ENCODE assay signal across 12 cellular contexts in the genomic region with DNA sequence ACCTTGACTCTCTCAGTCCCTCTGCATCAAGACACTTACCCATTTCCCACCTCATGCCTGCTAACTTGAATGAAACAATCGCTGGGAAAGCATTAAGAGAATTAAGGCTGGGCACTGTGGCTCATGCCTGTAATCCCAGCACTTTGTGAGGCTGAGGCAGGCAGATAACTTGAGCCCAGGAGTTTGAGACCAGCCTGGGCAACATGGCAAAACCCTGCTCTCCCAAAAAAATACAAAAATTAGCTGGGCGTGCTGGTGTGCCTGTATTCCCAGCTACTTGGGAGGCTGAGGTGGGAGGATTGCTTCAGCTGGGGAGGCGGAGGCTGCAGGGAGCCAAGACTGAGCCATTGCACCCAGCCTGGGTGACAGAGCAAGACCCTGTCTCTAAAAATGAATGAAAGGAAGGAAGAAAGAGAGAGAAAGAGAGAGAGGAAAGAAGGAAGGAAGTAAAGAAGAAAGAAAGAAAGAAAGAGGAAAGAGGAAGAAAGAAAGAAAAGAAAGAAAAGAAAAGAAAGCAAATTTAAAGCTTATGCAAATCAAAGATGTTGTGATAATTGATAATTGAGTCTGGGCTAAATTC. TPM values are rescaled to one million over a fixed set of nuclear protein-coding genes. Genes with fewer than 3 reads are reported as not detected.
DNase-seq lines count a peak whose midpoint lies in the region; ATAC-seq, FAIRE-seq and TF ChIP-seq lines count a peak whose summit lies in the region.
"Had no signal": no experiment of that assay in that cellular context is flagged by ENCODE, and none has a peak within 500 bp of the region (broad histone marks: within the 10 kb centered on the region; RNA-seq: fewer than 3 reads in every experiment).

No MANE protein-coding gene starts in this region.

- CTCF ChIA-PET in activated naive CD4-positive, alpha-beta T cell treated with anti-CD3 and anti-CD28 coated beads for 36 hours (lab: Charles Lee), result interaction anchor here (0.5 kb wide), 2 partner anchors 47 to 48 kb away, joined by 3 to 4 read pairs; no protein-coding TSS in a partner anchor
- CTCF ChIA-PET in HepG2 (lab: Yijun Ruan, JAX; ENCODE audit: low intra/inter-chr PET ratio, low total read pairs), result interaction anchor here (1.9 kb wide), 1 partner anchor 11 kb away, joined by 9 read pairs; no protein-coding TSS in a partner anchor

- intact Hi-C loops in activated naive CD4-positive, alpha-beta T cell treated with anti-CD3 and anti-CD28 coated beads for 36 hours (cut with micrococcal nuclease), result loop anchor here (1.0 kb wide), 1 partner anchor 11 kb away; no protein-coding TSS in a partner anchor
- intact Hi-C loops in HepG2 (cut with micrococcal nuclease; ENCODE audit: unreplicated experiment), result loop anchor here (2.0 kb wide), 1 partner anchor 27 kb away; no protein-coding TSS in a partner anchor
- intact Hi-C loops in thyroid gland (cut with DNase I), result no loop called here

- FAIRE-seq in HepG2 (lab: Jason Lieb, UNC), result no peak
- FAIRE-seq: frontal cortex had no signal

- H3K27ac Mint-ChIP-seq in activated naive CD4-positive, alpha-beta T cell treated with anti-CD3 and anti-CD28 coated beads for 36 hours, result no peak overlapping the region
- H3K27ac Mint-ChIP-seq in activated naive CD4-positive, alpha-beta T cell treated with anti-CD3 and anti-CD28 coated beads, Interleukin-2, amount 50 U/mL, for 72 hours, result no peak overlapping the region
- H3K27ac Mint-ChIP-seq in brain, result peak overlapping the region in 3 of 5 experiments; percentile 75 to 91 (median 86)

- TF ChIP-seq POLR2A in HepG2 (IDR thresholded peaks at IDR 0.05; ENCODE audit: insufficient read depth in 1 of 2, low read depth in 2 of 2, low read length in 2 of 2), result no peak
- no peak for TF ChIP-seq POLR2A in thyroid gland (IDR thresholded peaks at IDR 0.05)

- no peak for TF ChIP-seq CTCF in brain (conservative IDR thresholded peaks at IDR 0.05)
- no peak for TF ChIP-seq CTCF in HepG2 (CRISPR knock-in tag; IDR thresholded peaks at IDR 0.05)
- no peak for TF ChIP-seq CTCF in thyroid gland (IDR thresholded peaks at IDR 0.05)

- ATAC-seq in activated naive CD4-positive, alpha-beta T cell treated with anti-CD3 and anti-CD28 coated beads, Interleukin-2, amount 50 U/mL, for 72 hours, result no peak
- ATAC-seq in HepG2, result no peak
- no peak for ATAC-seq in HG02852 (IDR thresholded peaks at IDR 0.05; ENCODE audit: unreplicated experiment)
- ATAC-seq in GM21390 (IDR thresholded peaks at IDR 0.05; ENCODE audit: unreplicated experiment), result no peak
- no peak for ATAC-seq in HG03460 (IDR thresholded peaks at IDR 0.05; ENCODE audit: unreplicated experiment)

- TF ChIP-seq RAD21 in HepG2 (CRISPR knock-in tag; IDR thresholded peaks at IDR 0.05), result no peak

- peak overlapping the region; percentile 74 to 82 (median 76) for H3K4me3 ChIP-seq in HepG2 (replicated peaks in 1 of 3; ENCODE audit: insufficient read depth in 1 of 3, low read depth in 2 of 3, low read length in 3 of 3)
- no peak overlapping the region for H3K4me3 ChIP-seq in thyroid gland (replicated peaks in 1 of 3)

- H3K27ac ChIP-seq in HepG2 (ENCODE audit: extremely low read length, insufficient read depth, low read length) (peak overlapping the region; percentile 99), thyroid gland (peak overlapping the region in 2 of 3 donors; percentile 50 to 75)
- H3K27ac ChIP-seq: C4-2B had no signal

- peaks cover 28% of the 10 kb centered on the region for H3K4me1 Mint-ChIP-seq in activated naive CD4-positive, alpha-beta T cell treated with anti-CD3 and anti-CD28 coated beads for 36 hours (ENCODE audit: low read depth)
- H3K4me1 Mint-ChIP-seq in brain, result peaks cover 38% of the 10 kb centered on the region

- no peaks in the 10 kb centered on the region for H3K9me3 Mint-ChIP-seq in activated naive CD4-positive, alpha-beta T cell treated with anti-CD3 and anti-CD28 coated beads for 36 hours
- H3K9me3 Mint-ChIP-seq in activated naive CD4-positive, alpha-beta T cell treated with anti-CD3 and anti-CD28 coated beads, Interleukin-2, amount 50 U/mL, for 72 hours, result no peaks in the 10 kb centered on the region
- peaks cover 0 to 4% (median 3%) of the 10 kb centered on the region in 5 experiments for H3K9me3 Mint-ChIP-seq in brain

- WGBS in HepG2 (ENCODE audit: low lambda C conversion rate), result 54% methylated on average over 3 of the region's 3 CpGs
- 71 to 73% methylated on average over 3 of the region's 3 CpGs for WGBS in thyroid gland, 2 donors

- TSS peak; percentile 54 for BruUV-seq in HepG2 (replicated peaks; lab: Mats Ljungman, UMichigan)

- H4K20me1 ChIP-seq in HepG2 (ENCODE audit: insufficient read depth, low read length), result peaks cover 41% of the 10 kb centered on the region; the same call in 1 of the 2 replicates

- DNase-seq in activated naive CD4-positive, alpha-beta T cell treated with anti-CD3 and anti-CD28 coated beads for 36 hours, result no peak
- DNase-seq in activated naive CD4-positive, alpha-beta T cell treated with anti-CD3 and anti-CD28 coated beads, Interleukin-2, amount 50 U/mL, for 72 hours (ENCODE audit: low spot score in 2 of 2), result no peak
- no peak for DNase-seq in HepG2 (ENCODE audit: low spot score)
- no peak for DNase-seq in thyroid gland
- DNase-seq: NCI-H82; stimulated activated CD4-positive, alpha-beta T cell treated with anti-CD3 and anti-CD28 coated beads, Interleukin-12 subunit alpha, Interleukin-12 subunit beta, amount 100 ng/mL, for 4 hours had no signal

- peak overlapping the region; percentile 77 for H3K9ac ChIP-seq in HepG2 (ENCODE audit: insufficient read depth, low read depth, low read length)

- peaks cover 7 to 32% of the 10 kb centered on the region in 2 experiments; a peak in 4 of 5 replicates for H3K36me3 ChIP-seq in HepG2 (replicated peaks in 1 of 2; ENCODE audit: control insufficient read depth in 1 of 2, insufficient read depth in 2 of 2, low read length in 2 of 2)
- H3K36me3 ChIP-seq in thyroid gland, result no peaks in the 10 kb centered on the region

- H3K79me2 ChIP-seq in HepG2 (ENCODE audit: insufficient read depth, low read length), result peaks cover 12% of the 10 kb centered on the region

- POLR2A ChIA-PET in HepG2 (lab: Yijun Ruan, JAX), result interaction anchor here (0.7 to 3.9 kb wide), 15 partner anchors 10 to 252 kb away, joined by 3 to 56 read pairs (median 6); a partner anchor contains a TSS

- in situ Hi-C loops in HepG2 (cut with HindIII; ENCODE audit: extremely low pct_ligation_motif_present, low pct_unique_long_range_greater_than_20kb), result no loop called here

- H3K27me3 ChIP-seq in HepG2 (ENCODE audit: control insufficient read depth in 1 of 2, insufficient read depth in 2 of 2, low read length in 2 of 2), result no peaks in the 10 kb centered on the region; a peak in 1 of 5 replicates
- no peaks in the 10 kb centered on the region for H3K27me3 ChIP-seq in thyroid gland

- peak overlapping the region; percentile 45 for H3K4me3 Mint-ChIP-seq in activated naive CD4-positive, alpha-beta T cell treated with anti-CD3 and anti-CD28 coated beads for 36 hours
- H3K4me3 Mint-ChIP-seq in brain, result peak overlapping the region; percentile 61 to 88 (median 78)

- peak overlapping the region; percentile 88 for H3K4me2 ChIP-seq in HepG2 (ENCODE audit: low read depth, low read length)

- H3K4me1 ChIP-seq in HepG2 (ENCODE audit: insufficient read depth, low read length) (peaks cover 81% of the 10 kb centered on the region), thyroid gland (peaks cover 21 to 31% of the 10 kb centered on the region in 2 donors)

- H3K36me3 Mint-ChIP-seq in activated naive CD4-positive, alpha-beta T cell treated with anti-CD3 and anti-CD28 coated beads for 36 hours (ENCODE audit: low read depth), result no peaks in the 10 kb centered on the region
- no peaks in the 10 kb centered on the region for H3K36me3 Mint-ChIP-seq in activated naive CD4-positive, alpha-beta T cell treated with anti-CD3 and anti-CD28 coated beads, Interleukin-2, amount 50 U/mL, for 72 hours
- H3K36me3 Mint-ChIP-seq in brain, result peaks cover 3% of the 10 kb centered on the region

- no peak for TF ChIP-seq EP300 in HepG2 (IDR thresholded peaks at IDR 0.05; ENCODE audit: low read depth in 2 of 2, low read length in 2 of 2)
- TF ChIP-seq EP300 in HepG2 (CRISPR knock-in tag; IDR thresholded peaks at IDR 0.05; ENCODE audit: borderline replicate concordance), result no peak

- H3K27me3 Mint-ChIP-seq in activated naive CD4-positive, alpha-beta T cell treated with anti-CD3 and anti-CD28 coated beads for 36 hours (ENCODE audit: low read depth), result peaks cover 43% of the 10 kb centered on the region
- peaks cover 31% of the 10 kb centered on the region for H3K27me3 Mint-ChIP-seq in brain

- H3K9me3 ChIP-seq in HepG2 (ENCODE audit: low read length) (no peaks in the 10 kb centered on the region), thyroid gland (no peaks in the 10 kb centered on the region)

- no peak overlapping the region for H2AFZ ChIP-seq in HepG2 (ENCODE audit: low read length)

RNA-seq across cellular contexts. Expression of a gene that starts 0.6 kb away (rescaled TPM):
- total RNA-seq in activated naive CD4-positive, alpha-beta T cell treated with anti-CD3 and anti-CD28 coated beads for 36 hours, result under 1 TPM in 1 of 2 experiments, not detected in 1; 0.07 TPM
- total RNA-seq in activated naive CD4-positive, alpha-beta T cell treated with anti-CD3 and anti-CD28 coated beads, Interleukin-2, amount 50 U/mL, for 72 hours, result under 1 TPM; 0.18 to 0.27 TPM
- polyA plus RNA-seq in brain (ENCODE audit: insufficient read depth, low read depth, low replicate concordance) (4.3 TPM), HepG2 (2011; rRNA removed) (1,576 and 2,365 TPM in 2 replicates)
- total RNA-seq in HepG2 (2016; rRNA removed; fragmentation: Illumina TruSeq; extraction: Trizol) (9.2 and 21.2 TPM in 2 replicates), thyroid gland (10 to 100 TPM in 1 of 4 donors, 1 to 10 TPM in 3; 4.7 to 18.6 (median 7.6) TPM)
- total RNA-seq in HepG2 (2016; cell fraction: cytosol; rRNA removed; fragmentation: Illumina TruSeq; extraction: Trizol; ENCODE audit: low read depth), result 3.3 and 3.6 TPM in 2 replicates
- 8.0 and 21.0 TPM in 2 replicates for total RNA-seq in HepG2 (2016; cell fraction: insoluble cytoplasmic fraction; rRNA removed; fragmentation: Illumina TruSeq; extraction: Trizol)
- total RNA-seq in HepG2 (2016; cell fraction: membrane; rRNA removed; fragmentation: Illumina TruSeq; extraction: Trizol), result 8.0 and 9.1 TPM in 2 replicates
- 18.0 and 20.9 TPM in 2 replicates for total RNA-seq in HepG2 (2016; cell fraction: nucleus; rRNA removed; fragmentation: Illumina TruSeq; extraction: Trizol)
- 1,491 and 1,809 TPM in 2 replicates for polyA plus RNA-seq in HepG2 (2011; cell fraction: cytosol; rRNA removed)
- 562 and 817 TPM in 2 replicates for polyA plus RNA-seq in HepG2 (2011; cell fraction: nucleus; rRNA removed)
- polyA plus RNA-seq in HepG2 (2012), result 545 and 706 TPM in 2 replicates
- polyA plus RNA-seq in HepG2 (2016; cell fraction: cytosol; fragmentation: Illumina TruSeq; extraction: Trizol; ENCODE audit: low read depth), result 3.7 and 4.4 TPM in 2 replicates
- polyA plus RNA-seq in HepG2 (2016; cell fraction: insoluble cytoplasmic fraction; fragmentation: Illumina TruSeq; extraction: Trizol; ENCODE audit: low read depth), result 9.1 and 11.4 TPM in 2 replicates
- 6.1 and 6.8 TPM in 2 replicates for polyA plus RNA-seq in HepG2 (2016; cell fraction: membrane; fragmentation: Illumina TruSeq; extraction: Trizol; ENCODE audit: low read depth)
- polyA plus RNA-seq in HepG2 (2016; cell fraction: nucleus; fragmentation: Illumina TruSeq; extraction: Trizol; ENCODE audit: insufficient read depth, low read depth), result 38.3 and 38.7 TPM in 2 replicates
- 6.3 and 1,949 TPM in 2 replicates for polyA minus RNA-seq in HepG2 (2011; rRNA and poly(A)+ RNA removed; ENCODE audit: low replicate concordance)
- 904 and 1,305 TPM in 2 replicates for polyA minus RNA-seq in HepG2 (2011; cell fraction: cytosol; rRNA and poly(A)+ RNA removed)
- polyA minus RNA-seq in HepG2 (2011; cell fraction: nucleus; rRNA and poly(A)+ RNA removed), result 242 and 430 TPM in 2 replicates

RNA-seq across cellular contexts. Expression of a gene that starts 26.7 kb away (rescaled TPM):
- total RNA-seq in activated naive CD4-positive, alpha-beta T cell treated with anti-CD3 and anti-CD28 coated beads for 36 hours, result 10 to 100 TPM; 40.6 to 43.5 TPM
- total RNA-seq in activated naive CD4-positive, alpha-beta T cell treated with anti-CD3 and anti-CD28 coated beads, Interleukin-2, amount 50 U/mL, for 72 hours, result 10 to 100 TPM; 26.3 to 48.2 TPM
- 127 TPM for polyA plus RNA-seq in brain (ENCODE audit: insufficient read depth, low read depth, low replicate concordance)
- total RNA-seq in HepG2 (2016; rRNA removed; fragmentation: Illumina TruSeq; extraction: Trizol), result 57.5 and 77.9 TPM in 2 replicates
- 12.5 and 16.2 TPM in 2 replicates for total RNA-seq in HepG2 (2016; cell fraction: cytosol; rRNA removed; fragmentation: Illumina TruSeq; extraction: Trizol; ENCODE audit: low read depth)
- total RNA-seq in HepG2 (2016; cell fraction: insoluble cytoplasmic fraction; rRNA removed; fragmentation: Illumina TruSeq; extraction: Trizol), result 61.5 and 77.2 TPM in 2 replicates
- 27.8 and 28.9 TPM in 2 replicates for total RNA-seq in HepG2 (2016; cell fraction: membrane; rRNA removed; fragmentation: Illumina TruSeq; extraction: Trizol)
- 21.6 and 22.0 TPM in 2 replicates for total RNA-seq in HepG2 (2016; cell fraction: nucleus; rRNA removed; fragmentation: Illumina TruSeq; extraction: Trizol)
- polyA plus RNA-seq in HepG2 (2011; rRNA removed), result 65.2 and 68.1 TPM in 2 replicates
- polyA plus RNA-seq in HepG2 (2011; cell fraction: cytosol; rRNA removed), result 72.3 and 73.9 TPM in 2 replicates
- 36.3 and 39.1 TPM in 2 replicates for polyA plus RNA-seq in HepG2 (2011; cell fraction: nucleus; rRNA removed)
- polyA plus RNA-seq in HepG2 (2012), result 37.2 and 44.1 TPM in 2 replicates
- polyA plus RNA-seq in HepG2 (2016; cell fraction: cytosol; fragmentation: Illumina TruSeq; extraction: Trizol; ENCODE audit: low read depth), result 12.3 and 17.5 TPM in 2 replicates
- 79.7 and 84.4 TPM in 2 replicates for polyA plus RNA-seq in HepG2 (2016; cell fraction: insoluble cytoplasmic fraction; fragmentation: Illumina TruSeq; extraction: Trizol; ENCODE audit: low read depth)
- 20.4 and 24.4 TPM in 2 replicates for polyA plus RNA-seq in HepG2 (2016; cell fraction: membrane; fragmentation: Illumina TruSeq; extraction: Trizol; ENCODE audit: low read depth)
- 37.5 and 48.7 TPM in 2 replicates for polyA plus RNA-seq in HepG2 (2016; cell fraction: nucleus; fragmentation: Illumina TruSeq; extraction: Trizol; ENCODE audit: insufficient read depth, low read depth)
- 27.0 and 72.1 TPM in 2 replicates for polyA minus RNA-seq in HepG2 (2011; rRNA and poly(A)+ RNA removed; ENCODE audit: low replicate concordance)
- polyA minus RNA-seq in HepG2 (2011; cell fraction: cytosol; rRNA and poly(A)+ RNA removed), result 13.5 and 15.9 TPM in 2 replicates
- 6.6 and 8.1 TPM in 2 replicates for polyA minus RNA-seq in HepG2 (2011; cell fraction: nucleus; rRNA and poly(A)+ RNA removed)
- total RNA-seq in thyroid gland, result 10 to 100 TPM; 29.0 to 59.6 (median 41.3) TPM

RNA-seq across cellular contexts. Expression of a gene that starts 37.8 kb away (rescaled TPM):
- not detected for total RNA-seq in activated naive CD4-positive, alpha-beta T cell treated with anti-CD3 and anti-CD28 coated beads for 36 hours
- not detected for total RNA-seq in activated naive CD4-positive, alpha-beta T cell treated with anti-CD3 and anti-CD28 coated beads, Interleukin-2, amount 50 U/mL, for 72 hours
- polyA plus RNA-seq in brain (ENCODE audit: insufficient read depth, low read depth, low replicate concordance), result 37.7 TPM
- total RNA-seq in HepG2 (2016; rRNA removed; fragmentation: Illumina TruSeq; extraction: Trizol), result 0.10 and 0.46 TPM in 2 replicates
- 0.18 TPM in 1 of 2 replicates, not detected in the other for total RNA-seq in HepG2 (2016; cell fraction: cytosol; rRNA removed; fragmentation: Illumina TruSeq; extraction: Trizol; ENCODE audit: low read depth)
- 0.52 TPM in 1 of 2 replicates, not detected in the other for total RNA-seq in HepG2 (2016; cell fraction: insoluble cytoplasmic fraction; rRNA removed; fragmentation: Illumina TruSeq; extraction: Trizol)
- 0.10 and 0.15 TPM in 2 replicates for total RNA-seq in HepG2 (2016; cell fraction: membrane; rRNA removed; fragmentation: Illumina TruSeq; extraction: Trizol)
- total RNA-seq in HepG2 (2016; cell fraction: nucleus; rRNA removed; fragmentation: Illumina TruSeq; extraction: Trizol), result 0.44 and 0.78 TPM in 2 replicates
- polyA plus RNA-seq in HepG2 (2011; rRNA removed), result 0.12 and 0.21 TPM in 2 replicates
- 0.12 and 0.23 TPM in 2 replicates for polyA plus RNA-seq in HepG2 (2011; cell fraction: cytosol; rRNA removed)
- 0.40 and 0.96 TPM in 2 replicates for polyA plus RNA-seq in HepG2 (2011; cell fraction: nucleus; rRNA removed)
- polyA plus RNA-seq in HepG2 (2012), result 0.09 and 0.31 TPM in 2 replicates
- 0.06 and 0.09 TPM in 2 replicates for polyA plus RNA-seq in HepG2 (2016; cell fraction: cytosol; fragmentation: Illumina TruSeq; extraction: Trizol; ENCODE audit: low read depth)
- 0.15 and 0.16 TPM in 2 replicates for polyA plus RNA-seq in HepG2 (2016; cell fraction: insoluble cytoplasmic fraction; fragmentation: Illumina TruSeq; extraction: Trizol; ENCODE audit: low read depth)
- 0.08 TPM in 1 of 2 replicates, not detected in the other for polyA plus RNA-seq in HepG2 (2016; cell fraction: membrane; fragmentation: Illumina TruSeq; extraction: Trizol; ENCODE audit: low read depth)
- polyA plus RNA-seq in HepG2 (2016; cell fraction: nucleus; fragmentation: Illumina TruSeq; extraction: Trizol; ENCODE audit: insufficient read depth, low read depth), result 0.99 and 1.4 TPM in 2 replicates
- 0.14 and 0.16 TPM in 2 replicates for polyA minus RNA-seq in HepG2 (2011; rRNA and poly(A)+ RNA removed; ENCODE audit: low replicate concordance)
- 0.69 and 0.88 TPM in 2 replicates for polyA minus RNA-seq in HepG2 (2011; cell fraction: cytosol; rRNA and poly(A)+ RNA removed)
- polyA minus RNA-seq in HepG2 (2011; cell fraction: nucleus; rRNA and poly(A)+ RNA removed), result not detected in 2 replicates
- total RNA-seq in thyroid gland, result 1 to 10 TPM in 2 of 4 donors, not detected in 2; 1.3 to 2.3 TPM

RNA-seq across cellular contexts. Expression of a gene that starts 42.3 kb away (rescaled TPM):
- 10 to 100 TPM; 41.4 to 41.7 TPM for total RNA-seq in activated naive CD4-positive, alpha-beta T cell treated with anti-CD3 and anti-CD28 coated beads for 36 hours
- 10 to 100 TPM; 49.7 to 64.2 TPM for total RNA-seq in activated naive CD4-positive, alpha-beta T cell treated with anti-CD3 and anti-CD28 coated beads, Interleukin-2, amount 50 U/mL, for 72 hours
- polyA plus RNA-seq in brain (ENCODE audit: insufficient read depth, low read depth, low replicate concordance) (4.9 TPM), HepG2 (2011; rRNA removed) (3.0 and 3.2 TPM in 2 replicates)
- total RNA-seq in HepG2 (2016; rRNA removed; fragmentation: Illumina TruSeq; extraction: Trizol) (7.1 and 8.1 TPM in 2 replicates), thyroid gland (10 to 100 TPM; 19.6 to 36.4 (median 28.5) TPM)
- 0.51 and 0.88 TPM in 2 replicates for total RNA-seq in HepG2 (2016; cell fraction: cytosol; rRNA removed; fragmentation: Illumina TruSeq; extraction: Trizol; ENCODE audit: low read depth)
- total RNA-seq in HepG2 (2016; cell fraction: insoluble cytoplasmic fraction; rRNA removed; fragmentation: Illumina TruSeq; extraction: Trizol), result 7.1 and 7.5 TPM in 2 replicates
- total RNA-seq in HepG2 (2016; cell fraction: membrane; rRNA removed; fragmentation: Illumina TruSeq; extraction: Trizol), result 2.1 and 2.7 TPM in 2 replicates
- 5.7 and 8.6 TPM in 2 replicates for total RNA-seq in HepG2 (2016; cell fraction: nucleus; rRNA removed; fragmentation: Illumina TruSeq; extraction: Trizol)
- 1.3 and 1.8 TPM in 2 replicates for polyA plus RNA-seq in HepG2 (2011; cell fraction: cytosol; rRNA removed)
- polyA plus RNA-seq in HepG2 (2011; cell fraction: nucleus; rRNA removed), result 10.1 and 11.0 TPM in 2 replicates
- polyA plus RNA-seq in HepG2 (2012), result 9.5 and 9.7 TPM in 2 replicates
- 0.27 and 0.32 TPM in 2 replicates for polyA plus RNA-seq in HepG2 (2016; cell fraction: cytosol; fragmentation: Illumina TruSeq; extraction: Trizol; ENCODE audit: low read depth)
- 2.6 and 3.8 TPM in 2 replicates for polyA plus RNA-seq in HepG2 (2016; cell fraction: insoluble cytoplasmic fraction; fragmentation: Illumina TruSeq; extraction: Trizol; ENCODE audit: low read depth)
- 0.63 and 0.71 TPM in 2 replicates for polyA plus RNA-seq in HepG2 (2016; cell fraction: membrane; fragmentation: Illumina TruSeq; extraction: Trizol; ENCODE audit: low read depth)
- 10.0 and 15.0 TPM in 2 replicates for polyA plus RNA-seq in HepG2 (2016; cell fraction: nucleus; fragmentation: Illumina TruSeq; extraction: Trizol; ENCODE audit: insufficient read depth, low read depth)
- polyA minus RNA-seq in HepG2 (2011; rRNA and poly(A)+ RNA removed; ENCODE audit: low replicate concordance), result 14.7 and 16.6 TPM in 2 replicates
- polyA minus RNA-seq in HepG2 (2011; cell fraction: cytosol; rRNA and poly(A)+ RNA removed), result 3.3 and 5.4 TPM in 2 replicates
- 8.6 and 9.3 TPM in 2 replicates for polyA minus RNA-seq in HepG2 (2011; cell fraction: nucleus; rRNA and poly(A)+ RNA removed)

RNA-seq across cellular contexts. Expression of a gene that starts 52.5 kb away (rescaled TPM):
- total RNA-seq in activated naive CD4-positive, alpha-beta T cell treated with anti-CD3 and anti-CD28 coated beads for 36 hours, result not detected
- total RNA-seq in activated naive CD4-positive, alpha-beta T cell treated with anti-CD3 and anti-CD28 coated beads, Interleukin-2, amount 50 U/mL, for 72 hours, result not detected
- polyA plus RNA-seq in brain (ENCODE audit: insufficient read depth, low read depth, low replicate concordance), result 41.0 TPM
- not detected in 2 replicates for total RNA-seq in HepG2 (2016; rRNA removed; fragmentation: Illumina TruSeq; extraction: Trizol)
- not detected in 2 replicates for total RNA-seq in HepG2 (2016; cell fraction: cytosol; rRNA removed; fragmentation: Illumina TruSeq; extraction: Trizol; ENCODE audit: low read depth)
- not detected in 2 replicates for total RNA-seq in HepG2 (2016; cell fraction: insoluble cytoplasmic fraction; rRNA removed; fragmentation: Illumina TruSeq; extraction: Trizol)
- not detected in 2 replicates for total RNA-seq in HepG2 (2016; cell fraction: membrane; rRNA removed; fragmentation: Illumina TruSeq; extraction: Trizol)
- total RNA-seq in HepG2 (2016; cell fraction: nucleus; rRNA removed; fragmentation: Illumina TruSeq; extraction: Trizol), result not detected in 2 replicates
- 0.04 TPM in 1 of 2 replicates, not detected in the other for polyA plus RNA-seq in HepG2 (2011; rRNA removed)
- polyA plus RNA-seq in HepG2 (2011; cell fraction: cytosol; rRNA removed), result 0.04 and 0.05 TPM in 2 replicates
- 0.24 and 0.34 TPM in 2 replicates for polyA plus RNA-seq in HepG2 (2011; cell fraction: nucleus; rRNA removed)
- 0.12 TPM in 1 of 2 replicates, not detected in the other for polyA plus RNA-seq in HepG2 (2012)
- polyA plus RNA-seq in HepG2 (2016; cell fraction: cytosol; fragmentation: Illumina TruSeq; extraction: Trizol; ENCODE audit: low read depth), result not detected in 2 replicates
- polyA plus RNA-seq in HepG2 (2016; cell fraction: insoluble cytoplasmic fraction; fragmentation: Illumina TruSeq; extraction: Trizol; ENCODE audit: low read depth), result not detected in 2 replicates
- polyA plus RNA-seq in HepG2 (2016; cell fraction: membrane; fragmentation: Illumina TruSeq; extraction: Trizol; ENCODE audit: low read depth), result not detected in 2 replicates
- polyA plus RNA-seq in HepG2 (2016; cell fraction: nucleus; fragmentation: Illumina TruSeq; extraction: Trizol; ENCODE audit: insufficient read depth, low read depth), result not detected in 2 replicates
- polyA minus RNA-seq in HepG2 (2011; rRNA and poly(A)+ RNA removed; ENCODE audit: low replicate concordance), result not detected in 2 replicates
- polyA minus RNA-seq in HepG2 (2011; cell fraction: cytosol; rRNA and poly(A)+ RNA removed), result not detected in 2 replicates
- polyA minus RNA-seq in HepG2 (2011; cell fraction: nucleus; rRNA and poly(A)+ RNA removed), result not detected in 2 replicates
- 1 to 10 TPM in 1 of 4 donors, under 1 TPM in 1, not detected in 2; 0.29 to 1.4 TPM for total RNA-seq in thyroid gland

Comparison
In these comparisons a context has a peak if more than half of its experiments do, and no peak if none do; other contexts are left out.
1. H3K27ac Mint-ChIP-seq: peak in brain (3 of 5); none in activated naive CD4-positive, alpha-beta T cell treated with anti-CD3 and anti-CD28 coated beads for 36 hours (single experiment) and activated naive CD4-positive, alpha-beta T cell treated with anti-CD3 and anti-CD28 coated beads, Interleukin-2, amount 50 U/mL, for 72 hours (0 of 2).
2. H3K4me3 ChIP-seq: peak in HepG2 (3 of 3); none in thyroid gland (0 of 3).